In the genomic region with DNA sequence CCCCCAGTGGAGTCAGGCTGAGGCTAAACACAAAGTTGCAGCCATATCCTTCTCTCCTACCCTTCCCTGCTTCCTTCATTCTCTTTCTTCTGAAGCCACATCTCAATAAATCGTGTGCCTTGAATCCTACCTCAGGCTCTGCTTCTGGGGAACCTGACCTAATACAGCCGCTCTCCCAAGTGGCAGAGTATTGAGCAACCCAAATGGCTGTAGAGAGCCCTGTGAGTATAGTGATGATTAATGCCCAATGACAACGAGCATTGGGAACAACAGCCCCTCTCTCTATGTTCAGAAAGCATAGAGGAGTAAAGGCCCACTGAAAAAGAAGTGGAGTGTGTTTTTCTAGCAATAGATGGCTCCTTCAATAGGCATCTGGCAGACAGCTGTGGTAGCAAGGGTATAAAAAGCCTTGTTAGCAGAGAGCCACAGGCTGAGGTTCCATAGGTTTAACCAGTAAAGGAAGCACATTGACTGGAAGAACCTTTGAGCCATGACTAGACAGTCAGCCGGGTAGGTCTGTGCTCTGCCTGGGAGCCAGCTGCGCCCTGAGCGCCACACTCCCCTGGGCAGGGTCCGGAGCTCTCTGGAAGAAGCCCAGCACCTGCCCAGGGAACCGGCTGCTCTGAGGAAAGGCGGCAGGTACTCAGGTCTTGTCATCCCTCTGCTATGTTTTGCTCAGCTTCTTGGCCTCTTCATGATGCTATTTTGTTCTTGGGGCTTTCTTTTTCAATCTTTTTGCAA, we compare ENCODE assay signal across 19 cellular contexts.
"Had no signal": no experiment of that assay in that cellular context is flagged by ENCODE, and none has a peak within 500 bp of the region (broad histone marks: within the 10 kb centered on the region; RNA-seq: fewer than 3 reads in every experiment).

No MANE protein-coding gene starts in this region.

- H3K79me2 ChIP-seq: parathyroid adenoma had no signal

- H3K36me3 ChIP-seq: heart left ventricle, left ventricle myocardium inferior, neural progenitor cell had no signal

- H3K4me3 Mint-ChIP-seq: brain; neural progenitor cell; stimulated activated effector memory CD8-positive, alpha-beta T cell treated with anti-CD3 and anti-CD28 coated beads, Interleukin-12 subunit alpha, Interleukin-12 subunit beta, amount 100 ng/mL, for 72 hours had no signal

- H3K36me3 Mint-ChIP-seq: activated naive CD4-positive, alpha-beta T cell treated with anti-CD3 and anti-CD28 coated beads, Interleukin-2, amount 50 U/mL, for 72 hours; brain; neural progenitor cell; stimulated activated effector memory CD8-positive, alpha-beta T cell treated with anti-CD3 and anti-CD28 coated beads, Interleukin-12 subunit alpha, Interleukin-12 subunit beta, amount 100 ng/mL, for 72 hours had no signal

- H3K9me3 ChIP-seq: heart left ventricle, left ventricle myocardium inferior, testis had no signal

- H2AFZ ChIP-seq: neural progenitor cell, parathyroid adenoma had no signal

- DNase-seq: activated CD4-positive, alpha-beta T cell treated with anti-CD3 and anti-CD28 coated beads, Interleukin-2, amount 50 U/mL, for 1 hour; activated CD4-positive, CD25-positive, alpha-beta regulatory T cell; activated T-cell treated with anti-CD3 and anti-CD28 coated beads, Interleukin-2, amount 50 U/mL, for 1 hour; amniotic stem cell; cerebellar nuclear complex; dermis blood vessel endothelial cell; heart left ventricle; islet precursor cell; left ventricle myocardium inferior; mesendoderm; T-helper 2 cell; testis had no signal

- H3K27me3 ChIP-seq: heart left ventricle, neural progenitor cell, testis had no signal

- H3K4me3 ChIP-seq: heart left ventricle, left ventricle myocardium inferior, neural progenitor cell, skin epidermis, testis had no signal

- H3K27ac ChIP-seq: heart left ventricle, left ventricle myocardium inferior, neural progenitor cell, parathyroid adenoma, skin epidermis, testis had no signal

- H3K9ac ChIP-seq: neural progenitor cell, parathyroid adenoma had no signal

- H3K27ac Mint-ChIP-seq: neural progenitor cell; stimulated activated effector memory CD8-positive, alpha-beta T cell treated with anti-CD3 and anti-CD28 coated beads, Interleukin-12 subunit alpha, Interleukin-12 subunit beta, amount 100 ng/mL, for 72 hours had no signal

- ATAC-seq: activated naive CD4-positive, alpha-beta T cell treated with anti-CD3 and anti-CD28 coated beads, Interleukin-2, amount 50 U/mL, for 72 hours; esophagus mucosa; heart left ventricle; stimulated activated effector memory CD8-positive, alpha-beta T cell treated with anti-CD3 and anti-CD28 coated beads, Interleukin-12 subunit alpha, Interleukin-12 subunit beta, amount 100 ng/mL, for 72 hours had no signal

- H3K9me3 Mint-ChIP-seq: activated naive CD4-positive, alpha-beta T cell treated with anti-CD3 and anti-CD28 coated beads, Interleukin-2, amount 50 U/mL, for 72 hours; brain; neural progenitor cell; stimulated activated effector memory CD8-positive, alpha-beta T cell treated with anti-CD3 and anti-CD28 coated beads, Interleukin-12 subunit alpha, Interleukin-12 subunit beta, amount 100 ng/mL, for 72 hours had no signal

- H3K4me2 ChIP-seq: neural progenitor cell had no signal

- H3K27me3 Mint-ChIP-seq: brain had no signal

- H3K4me1 ChIP-seq: left ventricle myocardium inferior, testis had no signal
